ENCODE assay signal across 17 cellular contexts in genomic region chr6:13217206-13217905, GRCh38.
DNase-seq lines count a peak whose midpoint lies in the region; ATAC-seq and TF ChIP-seq lines count a peak whose summit lies in the region.
"Had no signal": no experiment of that assay in that cellular context is flagged by ENCODE, and none has a peak within 500 bp of the region (broad histone marks: within the 10 kb centered on the region; RNA-seq: fewer than 3 reads in every experiment).

No MANE protein-coding gene starts in this region.

- H3K4me1 ChIP-seq in cardiac muscle cell (ENCODE audit: low read depth): peaks cover 18% of the 10 kb centered on the region
- peaks cover 0 to 9% of the 10 kb centered on the region in 2 donors for H3K4me1 ChIP-seq in right atrium auricular region
- H3K4me1 ChIP-seq: upper lobe of right lung had no signal

- TF ChIP-seq CTCF in cardiac muscle cell (IDR thresholded peaks at IDR 0.05; ENCODE audit: low read depth, low read length) (no peak), right atrium auricular region (IDR thresholded peaks at IDR 0.05) (no peak), fibroblast of pulmonary artery (IDR thresholded peaks at IDR 0.05; ENCODE audit: low read length, missing control alignments) (no peak)

- peaks cover 9 to 34% of the 10 kb centered on the region in 2 donors for H3K4me1 Mint-ChIP-seq in stimulated activated naive B cell treated with anti-CD40 and anti-IgM and Interleukin-4, amounts not matched to agents 10 μg/mL and 1 μg/mL and 100 μg/mL, for 72 hours

- peak; percentile 71 to 82 for ATAC-seq in stimulated activated naive B cell treated with anti-CD40 and anti-IgM and Interleukin-4, amounts not matched to agents 10 μg/mL and 1 μg/mL and 100 μg/mL, for 72 hours (replicated peaks)
- ATAC-seq in GM18870 (IDR thresholded peaks at IDR 0.05; ENCODE audit: unreplicated experiment): no peak
- ATAC-seq: effector memory CD8-positive, alpha-beta T cell; HCT116; left lobe of liver; upper lobe of right lung had no signal

- H3K36me3 ChIP-seq in cardiac muscle cell (no peaks in the 10 kb centered on the region), right atrium auricular region (no peaks in the 10 kb centered on the region)

- peak; percentile 6 to 70 for DNase-seq in cardiac muscle cell (ENCODE audit: low read depth in 1 of 2, low spot score in 1 of 2)
- DNase-seq in right atrium auricular region (ENCODE audit: low spot score): no peak
- DNase-seq in NCI-H1048 (lab: John Stamatoyannopoulos, UW): peak; percentile 24
- DNase-seq in fibroblast of pulmonary artery (ENCODE audit: low read depth): peak; percentile 46
- no peak for DNase-seq in stimulated activated naive B cell treated with anti-CD40 and anti-IgM and Interleukin-4, amounts not matched to agents 10 μg/mL and 1 μg/mL and 100 μg/mL, for 72 hours
- DNase-seq in SW480 (ENCODE audit: low spot score): no peak
- no peak for DNase-seq in RKO (ENCODE audit: low spot score)
- DNase-seq: amygdala; DMS153; effector memory CD8-positive, alpha-beta T cell; NCI-H1694; SHP77 treated with DMSO at 0.1 percent for 48 hours; stimulated activated CD4-positive, alpha-beta T cell treated with anti-CD3 and anti-CD28 coated beads, Interleukin-15, amount 100 ng/mL, for 24 hours; upper lobe of right lung had no signal

- no peaks in the 10 kb centered on the region for H3K9me3 Mint-ChIP-seq in stimulated activated naive B cell treated with anti-CD40 and anti-IgM and Interleukin-4, amounts not matched to agents 10 μg/mL and 1 μg/mL and 100 μg/mL, for 72 hours
- H3K9me3 Mint-ChIP-seq: effector memory CD8-positive, alpha-beta T cell had no signal

- no peaks in the 10 kb centered on the region for H3K27me3 Mint-ChIP-seq in stimulated activated naive B cell treated with anti-CD40 and anti-IgM and Interleukin-4, amounts not matched to agents 10 μg/mL and 1 μg/mL and 100 μg/mL, for 72 hours

- peak overlapping the region in 1 of 2 donors; percentile 31 for H3K4me3 Mint-ChIP-seq in stimulated activated naive B cell treated with anti-CD40 and anti-IgM and Interleukin-4, amounts not matched to agents 10 μg/mL and 1 μg/mL and 100 μg/mL, for 72 hours
- H3K4me3 Mint-ChIP-seq: effector memory CD8-positive, alpha-beta T cell had no signal

- H3K27me3 ChIP-seq in cardiac muscle cell (no peaks in the 10 kb centered on the region), right atrium auricular region (no peaks in the 10 kb centered on the region)
- H3K27me3 ChIP-seq: upper lobe of right lung had no signal

- H3K27ac Mint-ChIP-seq in stimulated activated naive B cell treated with anti-CD40 and anti-IgM and Interleukin-4, amounts not matched to agents 10 μg/mL and 1 μg/mL and 100 μg/mL, for 72 hours: no peak overlapping the region
- H3K27ac Mint-ChIP-seq: effector memory CD8-positive, alpha-beta T cell had no signal

- H3K4me3 ChIP-seq in cardiac muscle cell (no peak overlapping the region), right atrium auricular region (no peak overlapping the region), fibroblast of pulmonary artery (replicated peaks; ENCODE audit: low read depth, low read length) (no peak overlapping the region)
- H3K4me3 ChIP-seq: upper lobe of right lung had no signal

- H3K9me3 ChIP-seq in cardiac muscle cell (ENCODE audit: low read depth): no peaks in the 10 kb centered on the region
- no peaks in the 10 kb centered on the region for H3K9me3 ChIP-seq in right atrium auricular region
- H3K9me3 ChIP-seq: upper lobe of right lung had no signal

- peaks cover 0 to 3% of the 10 kb centered on the region in 2 donors for H3K36me3 Mint-ChIP-seq in stimulated activated naive B cell treated with anti-CD40 and anti-IgM and Interleukin-4, amounts not matched to agents 10 μg/mL and 1 μg/mL and 100 μg/mL, for 72 hours

- H3K27ac ChIP-seq in cardiac muscle cell (peak overlapping the region; percentile 28), right atrium auricular region (peak overlapping the region in 1 of 2 donors; percentile 41)
- H3K27ac ChIP-seq: upper lobe of right lung had no signal

Comparison
In these comparisons a context has a peak if more than half of its experiments do, and no peak if none do; other contexts are left out.
1. DNase-seq: peak in cardiac muscle cell (2 of 2), NCI-H1048 (single experiment) and fibroblast of pulmonary artery (single experiment); none in right atrium auricular region (single experiment), stimulated activated naive B cell treated with anti-CD40 and anti-IgM and Interleukin-4, amounts not matched to agents 10 μg/mL and 1 μg/mL and 100 μg/mL, for 72 hours (single experiment), SW480 (single experiment) and RKO (single experiment).